24 cellular contexts compared by ENCODE assay signal in genomic region chr2:173431191-173431590, GRCh38.
DNase-seq lines count a peak whose midpoint lies in the region; ATAC-seq, FAIRE-seq and TF ChIP-seq lines count a peak whose summit lies in the region.
"Had no signal": no experiment of that assay in that cellular context is flagged by ENCODE, and none has a peak within 500 bp of the region (broad histone marks: within the 10 kb centered on the region; RNA-seq: fewer than 3 reads in every experiment).

No MANE protein-coding gene starts in this region.

- DNase-seq in DMS 273 (lab: John Stamatoyannopoulos, UW; ENCODE audit: unreplicated experiment) (peak; percentile 12), DMS 273 treated with DMSO at 0.1 percent for 48 hours (lab: John Stamatoyannopoulos, UW) (no peak), HCT116 (ENCODE audit: low read depth, low spot score) (no peak), K562 (ENCODE audit: extremely low read depth in 1 of 4, low spot score in 3 of 4) (no peak), neural crest cell (ENCODE audit: low read depth, low spot score) (no peak), cerebellar nuclear complex (lab: John Stamatoyannopoulos, UW) (no peak), upper lobe of right lung (no peak)
- no peak for DNase-seq in stimulated activated CD4-positive, alpha-beta T cell treated with anti-CD3 and anti-CD28 coated beads, Interleukin-2, amount 100 ng/mL, for 48 hours
- DNase-seq: CD4-positive, alpha-beta memory T cell; EL; GF-D8; Karpas-422; MV-4-11; NCI-H1105 treated with DMSO at 0.1 percent for 48 hours; NCI-H2029 treated with DMSO at 0.1 percent for 48 hours; NCI-H2171 treated with DMSO at 0.1 percent for 48 hours; NCI-H526 treated with DMSO at 0.1 percent for 48 hours; SJCRH30; T-cell had no signal

- ATAC-seq in HCT116 (peak; percentile 63), K562 (peak; percentile 62), upper lobe of right lung (no peak)
- ATAC-seq: Panc1, T-cell had no signal

- H3K27ac ChIP-seq in HCT116 (ENCODE audit: low read depth, low read length), result no peak overlapping the region
- no peak overlapping the region for H3K27ac ChIP-seq in K562 (ENCODE audit: extremely low read depth, low read depth, low read length)
- H3K27ac ChIP-seq in upper lobe of right lung, result no peak overlapping the region
- H3K27ac ChIP-seq: 22Rv1, HL-60, SJCRH30 had no signal

- H4K20me1 ChIP-seq in HCT116 (ENCODE audit: insufficient read depth), result no peaks in the 10 kb centered on the region
- no peaks in the 10 kb centered on the region for H4K20me1 ChIP-seq in K562 (replicated peaks; ENCODE audit: control insufficient read depth, insufficient read depth, low read length)
- H4K20me1 ChIP-seq: BLaER1 treated with 17β-estradiol and CSF1 and Interleukin-3, amounts not matched to agents 10 nM and 100 nM had no signal

- RAD21 ChIA-PET in HCT116 (lab: Charles Lee; ENCODE audit: low non-redundant PET in 1 of 2, low total read pairs in 2 of 2, uncharacterized antibody in 2 of 2, unreplicated experiment in 2 of 2), result no interaction called here

- TF ChIP-seq EP300 in K562 (IDR thresholded peaks at IDR 0.05; ENCODE audit: low read length), result no peak

- TF ChIP-seq POLR2A in HCT116 (IDR thresholded peaks at IDR 0.05; ENCODE audit: borderline replicate concordance, extremely low read depth, insufficient read depth, insufficient read length) (no peak), K562 (conservative IDR thresholded peaks at IDR 0.05) (no peak)

- TF ChIP-seq RAD21 in HCT116 (IDR thresholded peaks at IDR 0.05; ENCODE audit: low read depth) (no peak), K562 (CRISPR knock-in tag; conservative IDR thresholded peaks at IDR 0.05 in 1 of 2, IDR thresholded peaks at IDR 0.05 in 1 of 2) (no peak)

- no peaks in the 10 kb centered on the region for H3K9me3 Mint-ChIP-seq in neural crest cell
- H3K9me3 Mint-ChIP-seq: T-cell had no signal

- H3K4me3 Mint-ChIP-seq in neural crest cell, result no peak overlapping the region
- H3K4me3 Mint-ChIP-seq: CD4-positive, alpha-beta memory T cell; T-cell had no signal

- H2AFZ ChIP-seq in HCT116 (ENCODE audit: low read depth, low read length, poor library complexity, severe bottlenecking), result no peak overlapping the region
- H2AFZ ChIP-seq in K562 (ENCODE audit: low read depth, low read length), result no peak overlapping the region

- peaks cover 8% of the 10 kb centered on the region for H3K27me3 Mint-ChIP-seq in neural crest cell (ENCODE audit: low read depth)

- H3K27ac Mint-ChIP-seq in neural crest cell (ENCODE audit: unreplicated experiment), result no peak overlapping the region
- H3K27ac Mint-ChIP-seq: CD4-positive, alpha-beta memory T cell; T-cell had no signal

- H3K36me3 ChIP-seq in HCT116 (ENCODE audit: control insufficient read depth in 1 of 2, insufficient read depth in 2 of 2, low read length in 2 of 2), result no peaks in the 10 kb centered on the region
- no peaks in the 10 kb centered on the region for H3K36me3 ChIP-seq in K562 (ENCODE audit: control insufficient read depth, insufficient read depth, low read length)
- H3K36me3 ChIP-seq in upper lobe of right lung, result no peaks in the 10 kb centered on the region
- H3K36me3 ChIP-seq: BLaER1 treated with 17β-estradiol and CSF1 and Interleukin-3, amounts not matched to agents 10 nM and 100 nM; HAP-1; SJCRH30 had no signal

- POLR2A ChIA-PET in HCT116 (lab: Charles Lee), result no interaction called here
- POLR2A ChIA-PET in K562 (lab: Yijun Ruan, JAX), result no interaction called here

- H3K79me2 ChIP-seq in HCT116 (ENCODE audit: insufficient read depth, low read length) (no peaks in the 10 kb centered on the region), K562 (ENCODE audit: control insufficient read depth, insufficient read depth, low read length) (no peaks in the 10 kb centered on the region)

- H3K9ac ChIP-seq in HCT116 (ENCODE audit: low read length) (no peak overlapping the region), K562 (ENCODE audit: insufficient read depth in 1 of 2, low read depth in 2 of 2, low read length in 2 of 2) (no peak overlapping the region)
- H3K9ac ChIP-seq: BLaER1 treated with 17β-estradiol and CSF1 and Interleukin-3, amounts not matched to agents 10 nM and 100 nM had no signal

- H3K36me3 Mint-ChIP-seq in neural crest cell (ENCODE audit: low read depth), result no peaks in the 10 kb centered on the region
- H3K36me3 Mint-ChIP-seq: CD4-positive, alpha-beta memory T cell; T-cell had no signal

- WGBS in K562 (ENCODE audit: insufficient coverage, low coverage, missing lambda C conversion rate), result 2% methylated on average over 5 of the region's 5 CpGs

- TF ChIP-seq CTCF in HCT116 (IDR thresholded peaks at IDR 0.05 in 2 of 3, conservative IDR thresholded peaks at IDR 0.05 in 1 of 3; ENCODE audit: borderline replicate concordance in 1 of 3, insufficient read depth in 1 of 3, low read depth in 2 of 3, low read length in 2 of 3) (peak in 2 of 3 experiments; percentile 22 to 30; a peak in 2 of 6 replicates), K562 (IDR thresholded peaks at IDR 0.05 in 2 of 3, conservative IDR thresholded peaks at IDR 0.05 in 1 of 3; ENCODE audit: insufficient read depth in 2 of 3, low read depth in 1 of 3, low read length in 3 of 3) (no peak), neural crest cell (conservative IDR thresholded peaks at IDR 0.05) (peak; percentile 14), upper lobe of right lung (IDR thresholded peaks at IDR 0.05) (no peak)

- no peak for FAIRE-seq in K562 (lab: Jason Lieb, UNC)

- in situ Hi-C loops in K562 (cut with MboI), result no loop called here

- peaks cover 3% of the 10 kb centered on the region; the same call in 1 of the 2 replicates for H3K9me2 ChIP-seq in HCT116 (ENCODE audit: insufficient read depth)

- peaks cover 7% of the 10 kb centered on the region for H3K4me1 Mint-ChIP-seq in neural crest cell

- H3K9me3 ChIP-seq in HCT116 (ENCODE audit: control insufficient read depth in 1 of 2, insufficient read depth in 1 of 2, low read depth in 1 of 2, low read length in 2 of 2), result no peaks in the 10 kb centered on the region
- no peaks in the 10 kb centered on the region for H3K9me3 ChIP-seq in K562 (replicated peaks; ENCODE audit: control insufficient read depth, insufficient read depth, low read depth, low read length)
- H3K9me3 ChIP-seq in upper lobe of right lung, result no peaks in the 10 kb centered on the region
- H3K9me3 ChIP-seq: BLaER1 treated with 17β-estradiol and CSF1 and Interleukin-3, amounts not matched to agents 10 nM and 100 nM; HAP-1; SJCRH30 had no signal

- no peak overlapping the region for H3K4me3 ChIP-seq in HCT116 (replicated peaks in 1 of 2; ENCODE audit: low read depth in 1 of 2, low read length in 2 of 2)
- no peak overlapping the region for H3K4me3 ChIP-seq in K562
- no peak overlapping the region for H3K4me3 ChIP-seq in upper lobe of right lung
- H3K4me3 ChIP-seq: BLaER1 treated with 17β-estradiol and CSF1 and Interleukin-3, amounts not matched to agents 10 nM and 100 nM; HAP-1; SJCRH30 had no signal

- BruUV-seq in HCT116 (replicated peaks; lab: Mats Ljungman, UMichigan) (no TSS peak), K562 (replicated peaks; lab: Mats Ljungman, UMichigan) (no TSS peak)

- H3K4me2 ChIP-seq in HCT116 (ENCODE audit: low read length) (no peak overlapping the region), K562 (ENCODE audit: insufficient read depth, low read length) (no peak overlapping the region)

- no peaks in the 10 kb centered on the region for H3K27me3 ChIP-seq in HCT116 (ENCODE audit: insufficient read depth, low read length)
- H3K27me3 ChIP-seq in K562 (ENCODE audit: control insufficient read depth in 2 of 2, insufficient read depth in 2 of 2, low read length in 2 of 2), result peaks cover 43 to 63% of the 10 kb centered on the region in 2 experiments
- peaks cover 4% of the 10 kb centered on the region for H3K27me3 ChIP-seq in upper lobe of right lung
- H3K27me3 ChIP-seq: BLaER1 treated with 17β-estradiol and CSF1 and Interleukin-3, amounts not matched to agents 10 nM and 100 nM; SJCRH30 had no signal

- peaks cover 4 to 11% of the 10 kb centered on the region in 2 experiments; a peak in 3 of 4 replicates for H3K4me1 ChIP-seq in HCT116 (ENCODE audit: control insufficient read depth in 1 of 2, insufficient read depth in 2 of 2, low read length in 2 of 2)
- no peaks in the 10 kb centered on the region for H3K4me1 ChIP-seq in K562 (replicated peaks in 1 of 2; ENCODE audit: control insufficient read depth in 2 of 2, insufficient read depth in 2 of 2, low read length in 2 of 2)
- H3K4me1 ChIP-seq in upper lobe of right lung, result no peaks in the 10 kb centered on the region
- H3K4me1 ChIP-seq: HAP-1 had no signal

- CTCF ChIA-PET in HCT116 (lab: Charles Lee) (no interaction called here), K562 (lab: Yijun Ruan, JAX; ENCODE audit: low intra/inter-chr PET ratio) (interaction anchor here (0.5 kb wide), 1 partner anchor 203 kb away, joined by 3 read pairs; no protein-coding TSS in a partner anchor)

- intact Hi-C loops in HCT116 (cut with micrococcal nuclease), result no loop called here
- intact Hi-C loops in K562 (cut with micrococcal nuclease), result no loop called here
- intact Hi-C loops in upper lobe of right lung (cut with DNase I), result no loop called here

- no peaks in the 10 kb centered on the region for H3K9me1 ChIP-seq in K562 (ENCODE audit: control insufficient read depth, insufficient read depth, low read length)

TF ChIP-seq in HCT116, 20 proteins besides CTCF, POLR2A, EP300 and RAD21 (continues in another document):
- TF ChIP-seq SP1 (IDR thresholded peaks at IDR 0.05; ENCODE audit: low read depth) (no peak), JUND (IDR thresholded peaks at IDR 0.05) (no peak), TCF7L2 (IDR thresholded peaks at IDR 0.05; ENCODE audit: borderline replicate concordance, extremely low read depth, insufficient read depth, insufficient read length) (no peak), EGR1 (IDR thresholded peaks at IDR 0.05; ENCODE audit: low read depth) (no peak)

TF ChIP-seq in K562, 482 proteins besides CTCF, POLR2A, EP300 and RAD21:
- no peak for TF ChIP-seq KDM4B (IDR thresholded peaks at IDR 0.05; ENCODE audit: borderline replicate concordance in 2 of 2, low read depth in 1 of 2)

Comparison
In these comparisons a context has a peak if more than half of its experiments do, and no peak if none do; other contexts are left out.
1. CTCF ChIP-seq: peak in HCT116 (2 of 3) and neural crest cell (single experiment); none in K562 (0 of 3) and upper lobe of right lung (single experiment).